In genomic region chr3:107685383-107685782, GRCh38 we compare ENCODE assay signal across 11 cellular contexts.
"Had no signal": no experiment of that assay in that cellular context is flagged by ENCODE, and none has a peak within 500 bp of the region (broad histone marks: within the 10 kb centered on the region; RNA-seq: fewer than 3 reads in every experiment).

No MANE protein-coding gene starts in this region.

- ATAC-seq: activated CD4-positive, alpha-beta T cell treated with anti-CD3 and anti-CD28 coated beads for 36 hours; body of pancreas; gastrocnemius medialis had no signal

- H3K27ac ChIP-seq: body of pancreas, epithelial cell of prostate, gastrocnemius medialis, hepatocyte, parathyroid adenoma, skin epidermis had no signal

- H3K27me3 Mint-ChIP-seq: activated CD4-positive, alpha-beta T cell treated with anti-CD3 and anti-CD28 coated beads for 36 hours had no signal

- H3K4me1 ChIP-seq: body of pancreas had no signal

- H3K4me3 ChIP-seq: body of pancreas, gastrocnemius medialis, hepatocyte, skin epidermis had no signal

- H2AFZ ChIP-seq: hepatocyte, parathyroid adenoma had no signal

- H3K27ac Mint-ChIP-seq: activated CD4-positive, alpha-beta T cell treated with anti-CD3 and anti-CD28 coated beads for 36 hours had no signal

- H3K9me3 ChIP-seq: body of pancreas, gastrocnemius medialis had no signal

- H3K27me3 ChIP-seq: body of pancreas, gastrocnemius medialis, hepatocyte had no signal

- H3K4me2 ChIP-seq: hepatocyte had no signal

- H3K9ac ChIP-seq: parathyroid adenoma had no signal

- H3K4me3 Mint-ChIP-seq: activated CD4-positive, alpha-beta T cell treated with anti-CD3 and anti-CD28 coated beads for 36 hours had no signal

- DNase-seq: activated CD4-positive, alpha-beta T cell treated with anti-CD3 and anti-CD28 coated beads for 36 hours; activated naive CD4-positive, alpha-beta T cell treated with Interleukin-2 at 50 U/mL for 16 hours; body of pancreas; effector memory CD4-positive, alpha-beta T cell; gastrocnemius medialis; stimulated activated CD4-positive, alpha-beta T cell treated with anti-CD3 and anti-CD28 coated beads, Interleukin-4, amount 100 ng/mL, for 4 hours; T-helper 9 cell had no signal

- H3K36me3 ChIP-seq: gastrocnemius medialis had no signal
